In the genomic region with DNA sequence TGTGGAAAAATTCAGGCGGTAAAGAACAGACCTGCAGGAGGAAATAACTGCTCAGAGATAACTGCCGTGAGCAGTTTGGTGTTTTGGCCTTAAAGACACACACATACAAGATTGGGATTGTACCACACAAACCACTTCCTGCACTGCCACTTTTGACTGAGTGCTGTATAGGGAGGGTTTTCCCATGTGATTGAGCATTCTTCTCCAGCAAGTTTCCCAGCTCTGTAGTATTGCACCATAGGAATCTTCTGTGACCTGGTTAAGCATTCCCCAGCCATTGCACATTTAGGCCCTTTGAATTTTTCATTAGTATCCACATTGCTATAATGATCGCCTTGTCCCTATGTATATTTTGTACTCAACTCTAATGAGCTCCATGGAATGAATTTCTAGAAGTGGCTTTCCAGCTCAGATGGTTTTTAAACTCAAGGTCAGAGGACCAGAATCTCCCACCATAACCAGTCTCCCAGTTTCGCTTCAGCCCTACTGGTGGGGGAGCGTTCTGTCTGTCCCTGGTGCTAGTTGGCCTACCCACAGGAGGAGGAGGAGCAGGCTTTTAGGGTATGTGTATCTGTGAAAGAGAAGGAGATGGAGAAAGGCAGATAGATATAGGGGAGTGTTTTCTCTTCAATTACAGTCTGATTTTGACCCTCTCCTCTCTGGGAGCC, we compare ENCODE assay signal across 9 cellular contexts. TPM values are rescaled to one million over a fixed set of nuclear protein-coding genes. Genes with fewer than 3 reads are reported as not detected.
DNase-seq lines count a peak whose midpoint lies in the region; ATAC-seq, FAIRE-seq and TF ChIP-seq lines count a peak whose summit lies in the region.
"Had no signal": no experiment of that assay in that cellular context is flagged by ENCODE, and none has a peak within 500 bp of the region (broad histone marks: within the 10 kb centered on the region; RNA-seq: fewer than 3 reads in every experiment).

No MANE protein-coding gene starts in this region.

- TF ChIP-seq CTCF in AG10803 (conservative IDR thresholded peaks at IDR 0.05; ENCODE audit: low read length) (peak; percentile 11), bronchial epithelial cell (IDR thresholded peaks at IDR 0.05; ENCODE audit: insufficient read depth, low read length, severe bottlenecking) (no peak), osteocyte (IDR thresholded peaks at IDR 0.05) (no peak)

- FAIRE-seq in bronchial epithelial cell (lab: Jason Lieb, UNC) = peak; percentile 43

- H3K27me3 Mint-ChIP-seq in osteocyte (ENCODE audit: unreplicated experiment) = no peaks in the 10 kb centered on the region

- DNase-seq in AG10803 (ENCODE audit: low read depth) (peak; percentile 98), OCI-M1 (lab: John Stamatoyannopoulos, UW) (peak; percentile 71), bronchial epithelial cell (ENCODE audit: low read depth) (peak; percentile 97), osteocyte (ENCODE audit: extremely low spot score, unreplicated experiment) (no peak), SIG-M5 treated with dmso at 0.1 percent for 504 hours (lab: John Stamatoyannopoulos, UW; ENCODE audit: unreplicated experiment) (no peak), GM19240 (ENCODE audit: insufficient read length, low spot score) (no peak), DMS79 treated with DMSO at 0.1 percent for 48 hours (lab: John Stamatoyannopoulos, UW) (no peak)

- H3K4me1 Mint-ChIP-seq in osteocyte (ENCODE audit: unreplicated experiment) = peaks cover 40% of the 10 kb centered on the region

- no peaks in the 10 kb centered on the region for H3K27me3 ChIP-seq in bronchial epithelial cell (ENCODE audit: control insufficient read depth, insufficient read depth, low read length)
- H3K27me3 ChIP-seq: cardiac muscle cell had no signal

- H3K36me3 Mint-ChIP-seq in osteocyte (ENCODE audit: unreplicated experiment) = no peaks in the 10 kb centered on the region

- peak overlapping the region; percentile 25 for H3K27ac Mint-ChIP-seq in osteocyte (ENCODE audit: unreplicated experiment)

- no peak overlapping the region for H3K4me3 Mint-ChIP-seq in osteocyte (ENCODE audit: unreplicated experiment)

- ATAC-seq in GM21423 (IDR thresholded peaks at IDR 0.05; ENCODE audit: unreplicated experiment) = peak; percentile 45

- H3K4me3 ChIP-seq in AG10803 (ENCODE audit: low read length) = no peak overlapping the region
- H3K4me3 ChIP-seq in bronchial epithelial cell (ENCODE audit: low read depth, low read length) = no peak overlapping the region
- H3K4me3 ChIP-seq: cardiac muscle cell had no signal

- no peaks in the 10 kb centered on the region for H3K9me3 Mint-ChIP-seq in osteocyte (ENCODE audit: unreplicated experiment)

- peaks cover 9% of the 10 kb centered on the region for H3K36me3 ChIP-seq in bronchial epithelial cell (ENCODE audit: control insufficient read depth, insufficient read depth, low read length)
- H3K36me3 ChIP-seq: cardiac muscle cell had no signal

RNA-seq across cellular contexts. Expression of gene CD82, which starts 9.3 kb away (rescaled TPM):
- 48.7 and 84.9 TPM in 2 replicates for total RNA-seq in bronchial epithelial cell
- total RNA-seq in osteocyte = 29.5 and 34.6 TPM in 2 replicates

Comparison
In these comparisons a context has a peak if more than half of its experiments do, and no peak if none do; other contexts are left out.
1. DNase-seq: peak in AG10803 (single experiment), OCI-M1 (single experiment) and bronchial epithelial cell (single experiment); none in osteocyte (single experiment), SIG-M5 treated with dmso at 0.1 percent for 504 hours (single experiment), GM19240 (single experiment) and DMS79 treated with DMSO at 0.1 percent for 48 hours (single experiment).